ENCODE assay signal across 8 cellular contexts in genomic region chr15:92910451-92910850, GRCh38. TPM values are rescaled to one million over a fixed set of nuclear protein-coding genes. Genes with fewer than 3 reads are reported as not detected.
A peak's percentile ranks its signal among the peaks of the same experiment; 100 is the strongest.
DNase-seq lines count a peak whose midpoint lies in the region; ATAC-seq and TF ChIP-seq lines count a peak whose summit lies in the region.
"Had no signal": no experiment of that assay in that cellular context is flagged by ENCODE, and none has a peak within 500 bp of the region (broad histone marks: within the 10 kb centered on the region; RNA-seq: fewer than 3 reads in every experiment).

No MANE protein-coding gene starts in this region.

- intact Hi-C loops in left lung (cut with DNase I) (no loop called here), ovary (cut with DNase I) (no loop called here)

- peak; percentile 8 to 28 for DNase-seq in HAP-1 (ENCODE audit: low spot score in 2 of 2)
- no peak for DNase-seq in activated CD4-positive, alpha-beta memory T cell treated with anti-CD3 and anti-CD28 coated beads, Interleukin-2, amount 10 ng/mL, durations not matched to agents 7 days and 5 days
- DNase-seq in left lung, result no peak
- no peak for DNase-seq in stimulated activated effector memory CD8-positive, alpha-beta T cell treated with anti-CD3 and anti-CD28 coated beads, Interleukin-12 subunit alpha, Interleukin-12 subunit beta, amount 100 ng/mL, for 72 hours (ENCODE audit: low spot score in 2 of 2)
- DNase-seq in stimulated activated CD8-positive, alpha-beta memory T cell treated with anti-CD3 and anti-CD28 coated beads, Interleukin-4, amount 100 ng/mL, for 48 hours, result no peak
- no peak for DNase-seq in ovary
- DNase-seq in stimulated activated CD4-positive, alpha-beta T cell treated with anti-CD3 and anti-CD28 coated beads, Interleukin-4, amount 100 ng/mL, for 1 hour, result no peak
- DNase-seq: activated CD4-positive, CD25-positive, alpha-beta regulatory T cell treated with anti-CD3 and anti-CD28 coated beads, Interleukin-2, amount 50 U/mL, for 72 hours had no signal

- H3K27me3 ChIP-seq in HAP-1 (ENCODE audit: low read depth), result no peaks in the 10 kb centered on the region
- no peaks in the 10 kb centered on the region for H3K27me3 ChIP-seq in left lung
- no peaks in the 10 kb centered on the region for H3K27me3 ChIP-seq in ovary

- H3K4me1 Mint-ChIP-seq in activated CD4-positive, alpha-beta memory T cell treated with anti-CD3 and anti-CD28 coated beads, Interleukin-2, amount 10 ng/mL, durations not matched to agents 7 days and 5 days, result peaks cover 92% of the 10 kb centered on the region
- peaks cover 84% of the 10 kb centered on the region for H3K4me1 Mint-ChIP-seq in stimulated activated effector memory CD8-positive, alpha-beta T cell treated with anti-CD3 and anti-CD28 coated beads, Interleukin-12 subunit alpha, Interleukin-12 subunit beta, amount 100 ng/mL, for 72 hours

- POLR2A ChIA-PET in activated CD4-positive, alpha-beta memory T cell treated with anti-CD3 and anti-CD28 coated beads, Interleukin-2, amount 10 ng/mL, durations not matched to agents 7 days and 5 days (lab: Charles Lee), result interaction anchor here (4.2 to 11.6 kb wide), 2 partner anchors 21 to 79 kb away, joined by 45 to 1323 read pairs; no protein-coding TSS in a partner anchor

- CTCF ChIA-PET in activated CD4-positive, alpha-beta memory T cell treated with anti-CD3 and anti-CD28 coated beads, Interleukin-2, amount 10 ng/mL, durations not matched to agents 7 days and 5 days (lab: Charles Lee), result interaction anchor here (3.7 kb wide), 1 partner anchor 113 kb away, joined by 17 read pairs; no protein-coding TSS in a partner anchor

- H3K9me3 ChIP-seq in HAP-1 (no peaks in the 10 kb centered on the region), left lung (no peaks in the 10 kb centered on the region), ovary (no peaks in the 10 kb centered on the region)

- no peaks in the 10 kb centered on the region for H3K27me3 Mint-ChIP-seq in activated CD4-positive, alpha-beta memory T cell treated with anti-CD3 and anti-CD28 coated beads, Interleukin-2, amount 10 ng/mL, durations not matched to agents 7 days and 5 days

- H3K4me3 Mint-ChIP-seq in activated CD4-positive, alpha-beta memory T cell treated with anti-CD3 and anti-CD28 coated beads, Interleukin-2, amount 10 ng/mL, durations not matched to agents 7 days and 5 days, result peak overlapping the region; percentile 12
- peak overlapping the region; percentile 93 for H3K4me3 Mint-ChIP-seq in stimulated activated effector memory CD8-positive, alpha-beta T cell treated with anti-CD3 and anti-CD28 coated beads, Interleukin-12 subunit alpha, Interleukin-12 subunit beta, amount 100 ng/mL, for 72 hours

- TF ChIP-seq CTCF in left lung (IDR thresholded peaks at IDR 0.05) (no peak), ovary (IDR thresholded peaks at IDR 0.05) (no peak)

- no peak overlapping the region for H3K4me3 ChIP-seq in HAP-1
- no peak overlapping the region for H3K4me3 ChIP-seq in left lung
- H3K4me3 ChIP-seq in ovary, result no peak overlapping the region

- H3K4me1 ChIP-seq in HAP-1 (peaks cover 86% of the 10 kb centered on the region), left lung (peaks cover 75 to 100% of the 10 kb centered on the region in 2 donors), ovary (ENCODE audit: insufficient read depth) (peaks cover 26% of the 10 kb centered on the region)

- H3K36me3 Mint-ChIP-seq in activated CD4-positive, alpha-beta memory T cell treated with anti-CD3 and anti-CD28 coated beads, Interleukin-2, amount 10 ng/mL, durations not matched to agents 7 days and 5 days (ENCODE audit: low read depth), result peaks cover 72% of the 10 kb centered on the region
- H3K36me3 Mint-ChIP-seq in stimulated activated effector memory CD8-positive, alpha-beta T cell treated with anti-CD3 and anti-CD28 coated beads, Interleukin-12 subunit alpha, Interleukin-12 subunit beta, amount 100 ng/mL, for 72 hours, result peaks cover 98% of the 10 kb centered on the region

- TF ChIP-seq EP300 in ovary (IDR thresholded peaks at IDR 0.05), result no peak

- H3K9me3 Mint-ChIP-seq in activated CD4-positive, alpha-beta memory T cell treated with anti-CD3 and anti-CD28 coated beads, Interleukin-2, amount 10 ng/mL, durations not matched to agents 7 days and 5 days, result no peaks in the 10 kb centered on the region
- no peaks in the 10 kb centered on the region for H3K9me3 Mint-ChIP-seq in stimulated activated effector memory CD8-positive, alpha-beta T cell treated with anti-CD3 and anti-CD28 coated beads, Interleukin-12 subunit alpha, Interleukin-12 subunit beta, amount 100 ng/mL, for 72 hours

- in situ Hi-C loops in HAP-1 (cut with MboI; ENCODE audit: low sequenced_read_pairs), result loop anchor here (10.0 kb wide), 1 partner anchor 106 kb away; no protein-coding TSS in a partner anchor

- H3K27ac ChIP-seq in left lung, result peak overlapping the region; percentile 53 to 90
- no peak overlapping the region for H3K27ac ChIP-seq in ovary

- ATAC-seq in left lung, result no peak
- ATAC-seq in stimulated activated effector memory CD8-positive, alpha-beta T cell treated with anti-CD3 and anti-CD28 coated beads, Interleukin-12 subunit alpha, Interleukin-12 subunit beta, amount 100 ng/mL, for 72 hours, result no peak

- peak overlapping the region; percentile 40 for H3K27ac Mint-ChIP-seq in activated CD4-positive, alpha-beta memory T cell treated with anti-CD3 and anti-CD28 coated beads, Interleukin-2, amount 10 ng/mL, durations not matched to agents 7 days and 5 days
- H3K27ac Mint-ChIP-seq in stimulated activated effector memory CD8-positive, alpha-beta T cell treated with anti-CD3 and anti-CD28 coated beads, Interleukin-12 subunit alpha, Interleukin-12 subunit beta, amount 100 ng/mL, for 72 hours, result peak overlapping the region; percentile 100

- TF ChIP-seq POLR2A in ovary (IDR thresholded peaks at IDR 0.05), result no peak

- 88 to 90% (median 90%) methylated on average over 13 of the region's 13 CpGs for WGBS in ovary, 3 donors

- H3K36me3 ChIP-seq in HAP-1 (replicated peaks) (peaks cover 8% of the 10 kb centered on the region), left lung (no peaks in the 10 kb centered on the region), ovary (no peaks in the 10 kb centered on the region)

RNA-seq across cellular contexts. Expression of gene CHD2, which starts 10.3 kb away (rescaled TPM):
- 100 to 1,000 TPM; 141 to 155 TPM for total RNA-seq in activated CD4-positive, alpha-beta memory T cell treated with anti-CD3 and anti-CD28 coated beads, Interleukin-2, amount 10 ng/mL, durations not matched to agents 7 days and 5 days
- total RNA-seq in left lung, result 100 to 1,000 TPM; 128 to 135 TPM
- 100 to 1,000 TPM in 4 of 7 donors, 10 to 100 TPM in 3; 83.8 to 146 (median 106) TPM for total RNA-seq in ovary
- 10 to 100 TPM; 43.6 to 73.9 TPM for polyA plus RNA-seq in ovary

Comparison
In these comparisons a context has a peak if more than half of its experiments do, and no peak if none do; other contexts are left out.
1. DNase-seq: peak in HAP-1 (2 of 2); none in activated CD4-positive, alpha-beta memory T cell treated with anti-CD3 and anti-CD28 coated beads, Interleukin-2, amount 10 ng/mL, durations not matched to agents 7 days and 5 days (single experiment), left lung (0 of 2), stimulated activated effector memory CD8-positive, alpha-beta T cell treated with anti-CD3 and anti-CD28 coated beads, Interleukin-12 subunit alpha, Interleukin-12 subunit beta, amount 100 ng/mL, for 72 hours (0 of 2), stimulated activated CD8-positive, alpha-beta memory T cell treated with anti-CD3 and anti-CD28 coated beads, Interleukin-4, amount 100 ng/mL, for 48 hours (single experiment), ovary (0 of 5) and stimulated activated CD4-positive, alpha-beta T cell treated with anti-CD3 and anti-CD28 coated beads, Interleukin-4, amount 100 ng/mL, for 1 hour (single experiment).
2. H3K27ac ChIP-seq: peak in left lung (2 of 2); none in ovary (0 of 2).